In genomic region chr17:44533533-44534246, GRCh38 we compare ENCODE assay signal across 8 cellular contexts. TPM values are rescaled to one million over a fixed set of nuclear protein-coding genes. Genes with fewer than 3 reads are reported as not detected.
DNase-seq lines count a peak whose midpoint lies in the region; ATAC-seq and TF ChIP-seq lines count a peak whose summit lies in the region.

No MANE protein-coding gene starts in this region.

- peak; percentile 70 for TF ChIP-seq RAD21 in neural cell (conservative IDR thresholded peaks at IDR 0.05)

- peak; percentile 91 for DNase-seq in EL
- DNase-seq in RPMI7951 (ENCODE audit: low read depth), result peak; percentile 80
- DNase-seq in activated T-helper 1 cell treated with anti-CD3 and anti-CD28 coated beads, Interleukin-12 subunit alpha, Interleukin-12 subunit beta, Interleukin-2, Interleukin-4 antibody, amounts not matched to agents 30 ng/mL and 10 ng/mL and 1 ng/mL, durations not matched to agents 14 hours and 24 hours and 36 hours (ENCODE audit: low spot score), result peak; percentile 72
- DNase-seq in fibroblast of pulmonary artery (ENCODE audit: low read depth), result peak; percentile 90
- peak; percentile 93 for DNase-seq in stimulated activated naive CD8-positive, alpha-beta T cell treated with anti-CD3 and anti-CD28 coated beads, Interleukin-15, Interleukin-2, amounts not matched to agents 100 U/mL and 50 U/mL, for 24 hours

- H3K27ac Mint-ChIP-seq in activated T-helper 1 cell treated with anti-CD3 and anti-CD28 coated beads, Interleukin-12 subunit alpha, Interleukin-12 subunit beta, Interleukin-2, Interleukin-4 antibody, amounts not matched to agents 30 ng/mL and 10 ng/mL and 1 ng/mL, durations not matched to agents 14 hours and 24 hours and 36 hours, result no peak overlapping the region

- no peaks in the 10 kb centered on the region for H3K9me3 ChIP-seq in Loucy (ENCODE audit: insufficient read depth, low read depth, low read length)
- H3K9me3 ChIP-seq in neural cell (ENCODE audit: low read length), result no peaks in the 10 kb centered on the region

- no peaks in the 10 kb centered on the region for H4K20me1 ChIP-seq in Loucy (ENCODE audit: insufficient read depth, low read length, poor library complexity, severe bottlenecking)
- no peaks in the 10 kb centered on the region for H4K20me1 ChIP-seq in neural cell (ENCODE audit: insufficient read depth)

- H3K79me2 ChIP-seq in Loucy (ENCODE audit: insufficient read depth, low read length) (no peaks in the 10 kb centered on the region), neural cell (replicated peaks; ENCODE audit: insufficient read depth, low read length) (no peaks in the 10 kb centered on the region)

- H3K4me3 ChIP-seq in Loucy (ENCODE audit: low read length, poor library complexity, severe bottlenecking), result no peak overlapping the region
- no peak overlapping the region for H3K4me3 ChIP-seq in fibroblast of pulmonary artery (replicated peaks; ENCODE audit: low read depth, low read length)
- no peak overlapping the region for H3K4me3 ChIP-seq in neural cell (ENCODE audit: low read length)

- peaks cover 12% of the 10 kb centered on the region for H3K4me1 ChIP-seq in Loucy (ENCODE audit: insufficient read depth, low read length, poor library complexity, severe bottlenecking)

- ATAC-seq in stimulated activated naive CD8-positive, alpha-beta T cell treated with anti-CD3 and anti-CD28 coated beads, Interleukin-15, Interleukin-2, amounts not matched to agents 100 U/mL and 50 U/mL, for 24 hours, result peak; percentile 90
- ATAC-seq in GM18909 (IDR thresholded peaks at IDR 0.05; ENCODE audit: poor library complexity, unreplicated experiment), result no peak

- H3K9ac ChIP-seq in Loucy (ENCODE audit: low read depth, low read length, poor library complexity, severe bottlenecking) (peak overlapping the region; percentile 29), neural cell (ENCODE audit: low read length) (no peak overlapping the region)

- H3K4me3 Mint-ChIP-seq in activated T-helper 1 cell treated with anti-CD3 and anti-CD28 coated beads, Interleukin-12 subunit alpha, Interleukin-12 subunit beta, Interleukin-2, Interleukin-4 antibody, amounts not matched to agents 30 ng/mL and 10 ng/mL and 1 ng/mL, durations not matched to agents 14 hours and 24 hours and 36 hours, result no peak overlapping the region

- peaks cover 9% of the 10 kb centered on the region for H3K4me1 Mint-ChIP-seq in activated T-helper 1 cell treated with anti-CD3 and anti-CD28 coated beads, Interleukin-12 subunit alpha, Interleukin-12 subunit beta, Interleukin-2, Interleukin-4 antibody, amounts not matched to agents 30 ng/mL and 10 ng/mL and 1 ng/mL, durations not matched to agents 14 hours and 24 hours and 36 hours (ENCODE audit: low read depth)

- H3K4me2 ChIP-seq in Loucy (ENCODE audit: low read depth, low read length, poor library complexity, severe bottlenecking) (peak overlapping the region; percentile 2), neural cell (ENCODE audit: low read length) (no peak overlapping the region)

- peaks cover 11% of the 10 kb centered on the region for H3K27me3 Mint-ChIP-seq in activated T-helper 1 cell treated with anti-CD3 and anti-CD28 coated beads, Interleukin-12 subunit alpha, Interleukin-12 subunit beta, Interleukin-2, Interleukin-4 antibody, amounts not matched to agents 30 ng/mL and 10 ng/mL and 1 ng/mL, durations not matched to agents 14 hours and 24 hours and 36 hours (ENCODE audit: insufficient read depth)

- H3K27ac ChIP-seq in neural cell (ENCODE audit: low read length), result no peak overlapping the region

- H3K9me2 ChIP-seq in Loucy (replicated peaks; ENCODE audit: low read depth, low read length) (no peaks in the 10 kb centered on the region), neural cell (ENCODE audit: insufficient read depth, low read length) (no peaks in the 10 kb centered on the region)

- H3K36me3 ChIP-seq in Loucy (ENCODE audit: insufficient read depth, low read length) (no peaks in the 10 kb centered on the region), neural cell (ENCODE audit: insufficient read depth, low read length) (no peaks in the 10 kb centered on the region)

- intact Hi-C loops in activated T-helper 1 cell treated with anti-CD3 and anti-CD28 coated beads, Interleukin-12 subunit alpha, Interleukin-12 subunit beta, Interleukin-2, Interleukin-4 antibody, amounts not matched to agents 30 ng/mL and 10 ng/mL and 1 ng/mL, durations not matched to agents 14 hours and 24 hours and 36 hours (cut with micrococcal nuclease), result loop anchor here (1.0 to 10.0 kb wide), 3 partner anchors 103 to 331 kb away; no protein-coding TSS in a partner anchor

- no peaks in the 10 kb centered on the region for H3K9me3 Mint-ChIP-seq in activated T-helper 1 cell treated with anti-CD3 and anti-CD28 coated beads, Interleukin-12 subunit alpha, Interleukin-12 subunit beta, Interleukin-2, Interleukin-4 antibody, amounts not matched to agents 30 ng/mL and 10 ng/mL and 1 ng/mL, durations not matched to agents 14 hours and 24 hours and 36 hours

- H2AFZ ChIP-seq in Loucy (ENCODE audit: low read length) (peak overlapping the region; percentile 89), neural cell (ENCODE audit: low read depth, low read length) (no peak overlapping the region)

- peak; percentile 96 for TF ChIP-seq CTCF in Loucy (conservative IDR thresholded peaks at IDR 0.05; ENCODE audit: low read length)
- peak; percentile 97 for TF ChIP-seq CTCF in fibroblast of pulmonary artery (IDR thresholded peaks at IDR 0.05; ENCODE audit: low read length, missing control alignments)
- TF ChIP-seq CTCF in neural cell (IDR thresholded peaks at IDR 0.05; ENCODE audit: poor library complexity, severe bottlenecking), result peak; percentile 71

- TF ChIP-seq EP300 in neural cell (conservative IDR thresholded peaks at IDR 0.05; ENCODE audit: poor library complexity, severe bottlenecking), result no peak

- no peaks in the 10 kb centered on the region for H3K36me3 Mint-ChIP-seq in activated T-helper 1 cell treated with anti-CD3 and anti-CD28 coated beads, Interleukin-12 subunit alpha, Interleukin-12 subunit beta, Interleukin-2, Interleukin-4 antibody, amounts not matched to agents 30 ng/mL and 10 ng/mL and 1 ng/mL, durations not matched to agents 14 hours and 24 hours and 36 hours (ENCODE audit: low read depth)

- H3F3A ChIP-seq in Loucy (ENCODE audit: low read depth), result no peaks in the 10 kb centered on the region
- H3F3A ChIP-seq in neural cell (ENCODE audit: insufficient read depth, low read length, poor library complexity, severe bottlenecking), result no peaks in the 10 kb centered on the region

- H3K27me3 ChIP-seq in Loucy (ENCODE audit: insufficient read depth, low read length, poor library complexity, severe bottlenecking), result no peaks in the 10 kb centered on the region
- H3K27me3 ChIP-seq in neural cell (ENCODE audit: insufficient read depth, low read depth, low read length), result no peaks in the 10 kb centered on the region

TF ChIP-seq in neural cell, 6 proteins besides CTCF, POLR2A, EP300 and RAD21:
- TF ChIP-seq MXI1 (conservative IDR thresholded peaks at IDR 0.05; ENCODE audit: poor library complexity, severe bottlenecking), result no peak
- TF ChIP-seq SMC3 (conservative IDR thresholded peaks at IDR 0.05; ENCODE audit: poor library complexity), result peak; percentile 74

RNA-seq across cellular contexts. Expression of gene FZD2, which starts 23.6 kb away (rescaled TPM):
- total RNA-seq in RPMI7951 (2014; rRNA removed; shearing (Covaris generic)), result 4.7 and 6.6 TPM in 2 replicates
- not detected in 2 replicates for total RNA-seq in activated T-helper 1 cell treated with anti-CD3 and anti-CD28 coated beads, Interleukin-12 subunit alpha, Interleukin-12 subunit beta, Interleukin-2, Interleukin-4 antibody, amounts not matched to agents 30 ng/mL and 10 ng/mL and 1 ng/mL, durations not matched to agents 14 hours and 24 hours and 36 hours
- 2.5 and 3.0 TPM in 2 replicates for polyA plus RNA-seq in neural cell
- polyA minus RNA-seq in neural cell, result 2.3 and 2.7 TPM in 2 replicates

RNA-seq across cellular contexts. Expression of gene GPATCH8, which starts 30.5 kb away (rescaled TPM):
- 10.9 and 11.3 TPM in 2 replicates for total RNA-seq in RPMI7951 (2014; rRNA removed; shearing (Covaris generic))
- 50.4 and 51.1 TPM in 2 replicates for total RNA-seq in activated T-helper 1 cell treated with anti-CD3 and anti-CD28 coated beads, Interleukin-12 subunit alpha, Interleukin-12 subunit beta, Interleukin-2, Interleukin-4 antibody, amounts not matched to agents 30 ng/mL and 10 ng/mL and 1 ng/mL, durations not matched to agents 14 hours and 24 hours and 36 hours
- 18.5 and 24.5 TPM in 2 replicates for polyA plus RNA-seq in neural cell
- polyA minus RNA-seq in neural cell, result 60.1 and 82.9 TPM in 2 replicates
